25 cellular contexts compared by ENCODE assay signal in the genomic region with DNA sequence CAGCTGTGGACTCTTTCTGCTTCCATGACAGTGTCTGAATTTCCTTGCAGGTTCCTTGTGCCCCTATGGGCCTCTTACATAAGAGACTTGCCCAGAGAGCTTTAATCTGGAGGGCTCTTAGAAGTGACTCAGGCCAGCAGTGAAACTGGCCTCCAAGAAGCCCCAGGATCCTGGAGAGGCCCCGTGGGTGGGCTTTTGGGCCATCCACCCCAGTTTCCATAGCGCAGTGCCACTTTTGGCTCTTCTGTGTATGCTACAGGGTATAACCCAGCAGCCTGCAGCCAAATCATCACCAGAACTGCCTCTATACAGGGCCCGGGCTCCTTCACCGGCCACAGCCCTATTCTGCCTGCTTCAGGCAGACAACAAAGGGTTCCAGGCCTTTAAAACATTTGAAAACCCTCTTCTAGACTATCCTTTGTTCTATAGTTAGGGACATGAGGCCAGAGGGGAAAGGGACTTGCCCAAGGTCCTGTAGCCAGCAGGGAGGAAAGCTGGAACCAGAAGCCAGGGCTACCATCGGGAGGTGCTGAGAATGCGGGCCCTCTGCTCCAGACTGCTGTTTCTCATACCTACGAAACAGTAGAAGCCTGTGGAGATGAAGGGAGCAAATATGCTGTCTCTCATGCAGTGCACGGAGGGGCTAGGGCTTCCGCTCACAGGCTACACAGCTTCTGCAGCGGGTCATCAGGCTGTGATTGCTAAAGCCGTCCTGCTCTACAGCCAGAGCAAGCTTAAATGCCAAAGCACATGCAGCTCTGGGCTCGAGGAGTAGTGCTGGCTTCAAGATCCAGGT. TPM values are rescaled to one million over a fixed set of nuclear protein-coding genes. Genes with fewer than 3 reads are reported as not detected.
DNase-seq lines count a peak whose midpoint lies in the region; ATAC-seq and TF ChIP-seq lines count a peak whose summit lies in the region.
"Had no signal": no experiment of that assay in that cellular context is flagged by ENCODE, and none has a peak within 500 bp of the region (broad histone marks: within the 10 kb centered on the region; RNA-seq: fewer than 3 reads in every experiment).

No MANE protein-coding gene starts in this region.

- no peaks in the 10 kb centered on the region for H3K27me3 Mint-ChIP-seq in natural killer cell treated with Interleukin-12 subunit alpha and Interleukin-12 subunit beta and Interleukin-15 and Interleukin-18, amount 100 ng/mL, for 72 hours
- H3K27me3 Mint-ChIP-seq: stimulated activated naive CD8-positive, alpha-beta T cell treated with anti-CD3 and anti-CD28 coated beads, Interleukin-15, amount 100 ng/mL, for 72 hours had no signal

- no peaks in the 10 kb centered on the region for H3K4me1 Mint-ChIP-seq in natural killer cell treated with Interleukin-12 subunit alpha and Interleukin-12 subunit beta and Interleukin-15 and Interleukin-18, amount 100 ng/mL, for 72 hours (ENCODE audit: low read depth in 2 of 2)
- H3K4me1 Mint-ChIP-seq: stimulated activated naive CD8-positive, alpha-beta T cell treated with anti-CD3 and anti-CD28 coated beads, Interleukin-15, amount 100 ng/mL, for 72 hours had no signal

- H3K27ac Mint-ChIP-seq in natural killer cell treated with Interleukin-12 subunit alpha and Interleukin-12 subunit beta and Interleukin-15 and Interleukin-18, amount 100 ng/mL, for 72 hours = no peak overlapping the region
- H3K27ac Mint-ChIP-seq: dendritic cell treated with granulocyte-macrophage colony-stimulating factor and Interleukin-4, amounts not matched to agents 40 ng/mL and 50 ng/mL, for 4 days; stimulated activated naive CD8-positive, alpha-beta T cell treated with anti-CD3 and anti-CD28 coated beads, Interleukin-15, amount 100 ng/mL, for 72 hours had no signal

- H3K9me3 ChIP-seq in adipocyte (ENCODE audit: control insufficient read depth, low read length) (no peaks in the 10 kb centered on the region), muscle layer of duodenum (ENCODE audit: control insufficient read depth in 1 of 2, low read length in 2 of 2) (no peaks in the 10 kb centered on the region), suprapubic skin (no peaks in the 10 kb centered on the region)

- intact Hi-C loops in dorsolateral prefrontal cortex (cut with DNase I) = no loop called here

- H3K27ac ChIP-seq in dorsolateral prefrontal cortex (peak overlapping the region in 57 of 59 donors; percentile 15 to 97 (median 87)), muscle layer of duodenum (ENCODE audit: low read length) (peak overlapping the region; percentile 62), suprapubic skin (peak overlapping the region; percentile 69)
- H3K27ac ChIP-seq: BLaER1, VCaP had no signal

- WGBS in suprapubic skin = 89% methylated on average over 12 of the region's 12 CpGs

- no peak for TF ChIP-seq EP300 in suprapubic skin (IDR thresholded peaks at IDR 0.05)

- H3K4me1 ChIP-seq in adipocyte (ENCODE audit: control insufficient read depth, insufficient read depth, low read length) (peaks cover 53% of the 10 kb centered on the region), muscle layer of duodenum (ENCODE audit: control insufficient read depth in 1 of 2, insufficient read depth in 2 of 2, low read length in 2 of 2) (peaks cover 23 to 30% of the 10 kb centered on the region in 2 donors), suprapubic skin (peaks cover 64% of the 10 kb centered on the region)
- H3K4me1 ChIP-seq: BLaER1 had no signal

- H3K4me3 ChIP-seq in adipocyte (ENCODE audit: low read length) (no peak overlapping the region), dorsolateral prefrontal cortex (no peak overlapping the region), muscle layer of duodenum (ENCODE audit: low read depth in 1 of 2, low read length in 2 of 2) (no peak overlapping the region), suprapubic skin (no peak overlapping the region)
- H3K4me3 ChIP-seq: BLaER1 had no signal

- H3K9ac ChIP-seq in adipocyte (ENCODE audit: low read length) = peak overlapping the region; percentile 22
- H3K9ac ChIP-seq: BLaER1 had no signal

- H3K27me3 ChIP-seq in adipocyte (replicated peaks; ENCODE audit: control insufficient read depth, insufficient read depth, low read length) (no peaks in the 10 kb centered on the region), dorsolateral prefrontal cortex (no peaks in the 10 kb centered on the region), muscle layer of duodenum (ENCODE audit: low read depth, low read length) (no peaks in the 10 kb centered on the region), suprapubic skin (no peaks in the 10 kb centered on the region)
- H3K27me3 ChIP-seq: BLaER1 had no signal

- H3K9me3 Mint-ChIP-seq in natural killer cell treated with Interleukin-12 subunit alpha and Interleukin-12 subunit beta and Interleukin-15 and Interleukin-18, amount 100 ng/mL, for 72 hours = no peaks in the 10 kb centered on the region
- H3K9me3 Mint-ChIP-seq: activated T-cell treated with anti-CD3 and anti-CD28 coated beads, Interleukin-2, amount 50 U/mL, for 4 hours; dendritic cell treated with granulocyte-macrophage colony-stimulating factor and Interleukin-4, amounts not matched to agents 40 ng/mL and 50 ng/mL, for 4 days; stimulated activated naive CD8-positive, alpha-beta T cell treated with anti-CD3 and anti-CD28 coated beads, Interleukin-15, amount 100 ng/mL, for 72 hours had no signal

- no peak for TF ChIP-seq POLR2A in suprapubic skin (IDR thresholded peaks at IDR 0.05)

- no peak overlapping the region for H3K4me3 Mint-ChIP-seq in natural killer cell treated with Interleukin-12 subunit alpha and Interleukin-12 subunit beta and Interleukin-15 and Interleukin-18, amount 100 ng/mL, for 72 hours
- H3K4me3 Mint-ChIP-seq: activated T-cell treated with anti-CD3 and anti-CD28 coated beads, Interleukin-2, amount 50 U/mL, for 4 hours; dendritic cell treated with granulocyte-macrophage colony-stimulating factor and Interleukin-4, amounts not matched to agents 40 ng/mL and 50 ng/mL, for 4 days; stimulated activated naive CD8-positive, alpha-beta T cell treated with anti-CD3 and anti-CD28 coated beads, Interleukin-15, amount 100 ng/mL, for 72 hours had no signal

- TF ChIP-seq CTCF in dorsolateral prefrontal cortex (IDR thresholded peaks at IDR 0.05 in 54 of 56, conservative IDR thresholded peaks at IDR 0.05 in 2 of 56; ENCODE audit: low read depth in 1 of 56, partially characterized antibody in 56 of 56) (no peak), suprapubic skin (IDR thresholded peaks at IDR 0.05) (no peak)

- no peaks in the 10 kb centered on the region for H3K36me3 Mint-ChIP-seq in natural killer cell treated with Interleukin-12 subunit alpha and Interleukin-12 subunit beta and Interleukin-15 and Interleukin-18, amount 100 ng/mL, for 72 hours

- H3K36me3 ChIP-seq in adipocyte (ENCODE audit: control insufficient read depth, insufficient read depth, low read length, severe bottlenecking) (peaks cover 3% of the 10 kb centered on the region), muscle layer of duodenum (ENCODE audit: control insufficient read depth in 1 of 2, insufficient read depth in 2 of 2, low read length in 2 of 2) (no peaks in the 10 kb centered on the region), suprapubic skin (no peaks in the 10 kb centered on the region)

- no peak for ATAC-seq in natural killer cell treated with Interleukin-12 subunit alpha and Interleukin-12 subunit beta and Interleukin-15 and Interleukin-18, amount 100 ng/mL, for 72 hours
- ATAC-seq in HG03521 (IDR thresholded peaks at IDR 0.05; ENCODE audit: unreplicated experiment) = no peak
- ATAC-seq: activated T-cell treated with anti-CD3 and anti-CD28 coated beads, Interleukin-2, amount 50 U/mL, for 4 hours; stimulated activated naive CD8-positive, alpha-beta T cell treated with anti-CD3 and anti-CD28 coated beads, Interleukin-15, amount 100 ng/mL, for 72 hours had no signal

- DNase-seq in adipocyte (ENCODE audit: low read depth) (no peak), dorsolateral prefrontal cortex (peak in 1 of 10 donors; percentile 37), suprapubic skin (ENCODE audit: low spot score in 2 of 2) (no peak), NCI-H446 treated with DMSO at 0.1 percent for 48 hours (lab: John Stamatoyannopoulos, UW) (no peak), kidney tubule cell (ENCODE audit: low spot score) (no peak)
- DNase-seq in natural killer cell treated with Interleukin-12 subunit alpha and Interleukin-12 subunit beta and Interleukin-15 and Interleukin-18, amount 100 ng/mL, for 72 hours (ENCODE audit: low spot score) = no peak
- DNase-seq: activated CD4-positive, alpha-beta T cell treated with anti-CD3 and anti-CD28 coated beads for 48 hours; activated T-cell treated with anti-CD3 and anti-CD28 coated beads, Interleukin-2, amount 50 U/mL, for 4 hours; amniotic stem cell; GDM1; H7; mammary epithelial cell; NCI-H1092 treated with DMSO at 0.1 percent for 48 hours; NCI-H187; NCI-H524 treated with DMSO at 0.1 percent for 48 hours; SIG-M5; small intestine; stimulated activated CD4-positive, alpha-beta T cell treated with anti-CD3 and anti-CD28 coated beads, Interleukin-1b, Interleukin-23, amount 100 ng/mL, for 48 hours; stimulated activated CD8-positive, alpha-beta memory T cell treated with anti-CD3 and anti-CD28 coated beads, Interleukin-4, amount 100 ng/mL, for 48 hours; stimulated activated naive CD8-positive, alpha-beta T cell treated with anti-CD3 and anti-CD28 coated beads, Interleukin-15, amount 100 ng/mL, for 72 hours had no signal

RNA-seq across cellular contexts. Expression of a gene that starts 18.0 kb away (rescaled TPM):
- total RNA-seq in dorsolateral prefrontal cortex (10 to 100 TPM in 119 of 120 experiments, 1 to 10 TPM in 1; 9.2 to 63.2 (median 19.7) TPM), suprapubic skin (10 to 100 TPM; 29.1 to 42.1 (median 31.3) TPM)
- under 1 TPM; 0.08 to 0.33 TPM for total RNA-seq in natural killer cell treated with Interleukin-12 subunit alpha and Interleukin-12 subunit beta and Interleukin-15 and Interleukin-18, amount 100 ng/mL, for 72 hours

Comparison
In these comparisons a context has a peak if more than half of its experiments do, and no peak if none do; other contexts are left out.
1. RNA of a gene that starts 18.0 kb away (total RNA-seq): 29.1 to 42.1 TPM in suprapubic skin and 9.2 to 63.2 TPM in dorsolateral prefrontal cortex; 0.08 to 0.33 TPM in natural killer cell treated with Interleukin-12 subunit alpha and Interleukin-12 subunit beta and Interleukin-15 and Interleukin-18, amount 100 ng/mL, for 72 hours; every median in the first group is over 4 times any median in the second.
2. Peak in every context shown above with its lines, with median percentiles within 50 percentile points of each other: H3K27ac ChIP-seq.